In the genomic region with DNA sequence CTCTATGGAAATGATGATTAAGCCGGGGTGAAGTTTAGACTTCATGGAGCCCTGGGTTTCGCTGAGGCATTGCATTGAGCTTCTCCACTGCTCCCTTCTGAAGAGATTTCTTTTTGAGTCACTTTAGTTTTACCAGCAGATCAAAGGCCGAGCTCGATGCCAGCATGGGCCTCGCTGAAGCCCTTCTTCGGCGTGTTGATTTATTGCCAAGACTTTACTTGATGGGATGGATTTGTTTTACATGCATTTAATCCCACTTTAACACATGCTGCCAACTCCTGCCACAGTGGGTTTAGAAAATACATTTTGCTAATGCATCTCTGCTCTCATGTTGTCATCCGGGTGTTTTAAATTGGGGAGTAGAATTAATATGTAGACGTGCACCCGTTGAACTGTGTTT, we compare ENCODE assay signal across 24 cellular contexts.
"Had no signal": no experiment of that assay in that cellular context is flagged by ENCODE, and none has a peak within 500 bp of the region (broad histone marks: within the 10 kb centered on the region; RNA-seq: fewer than 3 reads in every experiment).

No MANE protein-coding gene starts in this region.

- H3K9me3 Mint-ChIP-seq: activated CD4-positive, alpha-beta memory T cell treated with anti-CD3 and anti-CD28 coated beads for 36 hours; activated naive CD4-positive, alpha-beta T cell treated with anti-CD3 and anti-CD28 coated beads, Interleukin-2, amount 10 ng/mL, durations not matched to agents 7 days and 5 days; immature natural killer cell; natural killer cell; stimulated activated naive CD8-positive, alpha-beta T cell treated with anti-CD3 and anti-CD28 coated beads, Interleukin-15, Interleukin-2, amounts not matched to agents 100 ng/mL and 50 ng/mL, for 24 hours; T-cell; T-helper 2 cell treated with Interferon-gamma antibody and Interleukin-4, amounts not matched to agents 5 μg/mL and 100 μg/mL, for 36 hours had no signal

- H2AFZ ChIP-seq: hepatocyte had no signal

- H3K27me3 Mint-ChIP-seq: activated CD4-positive, alpha-beta memory T cell treated with anti-CD3 and anti-CD28 coated beads for 36 hours; activated naive CD4-positive, alpha-beta T cell treated with anti-CD3 and anti-CD28 coated beads, Interleukin-2, amount 10 ng/mL, durations not matched to agents 7 days and 5 days; stimulated activated naive CD8-positive, alpha-beta T cell treated with anti-CD3 and anti-CD28 coated beads, Interleukin-15, Interleukin-2, amounts not matched to agents 100 ng/mL and 50 ng/mL, for 24 hours; T-cell had no signal

- H3K4me3 ChIP-seq: hepatocyte, left lung, right lobe of liver, skin epidermis, tibial artery had no signal

- H3K4me3 Mint-ChIP-seq: activated CD4-positive, alpha-beta memory T cell treated with anti-CD3 and anti-CD28 coated beads for 36 hours; activated naive CD4-positive, alpha-beta T cell treated with anti-CD3 and anti-CD28 coated beads, Interleukin-2, amount 10 ng/mL, durations not matched to agents 7 days and 5 days; immature natural killer cell; natural killer cell; stimulated activated naive CD8-positive, alpha-beta T cell treated with anti-CD3 and anti-CD28 coated beads, Interleukin-15, Interleukin-2, amounts not matched to agents 100 ng/mL and 50 ng/mL, for 24 hours; T-cell; T-helper 2 cell treated with Interferon-gamma antibody and Interleukin-4, amounts not matched to agents 5 μg/mL and 100 μg/mL, for 36 hours had no signal

- FAIRE-seq: TTC549 had no signal

- H3K4me2 ChIP-seq: hepatocyte had no signal

- H3K27ac ChIP-seq: brain microvascular endothelial cell, hepatocyte, left lung, right lobe of liver, skin epidermis, tibial artery had no signal

- DNase-seq: activated CD4-positive, alpha-beta memory T cell treated with anti-CD3 and anti-CD28 coated beads for 36 hours; activated CD4-positive, alpha-beta T cell treated with anti-CD3 and anti-CD28 coated beads for 48 hours; activated effector memory CD4-positive, alpha-beta T cell treated with Interleukin-2 at 50 U/mL for 16 hours; activated naive CD4-positive, alpha-beta T cell treated with anti-CD3 and anti-CD28 coated beads, Interleukin-2, amount 10 ng/mL, durations not matched to agents 7 days and 5 days; activated T-cell treated with anti-CD3 and anti-CD28 coated beads, Interleukin-2, amount 50 U/mL, for 48 hours; anterior cingulate cortex; brain microvascular endothelial cell; dermis blood vessel endothelial cell; effector CD8-positive, alpha-beta T cell; erythroblast; foreskin melanocyte; immature natural killer cell; left lung; midbrain; natural killer cell; right lobe of liver; stimulated activated CD4-positive, alpha-beta T cell treated with anti-CD3 and anti-CD28 coated beads, Interleukin-1b, Interleukin-23, amount 100 ng/mL, for 48 hours; T-cell; tibial artery had no signal

- H3K27me3 ChIP-seq: brain microvascular endothelial cell, hepatocyte, left lung, right lobe of liver, tibial artery had no signal

- ATAC-seq: left lung, natural killer cell, right lobe of liver, T-cell had no signal

- H3K79me2 ChIP-seq: hepatocyte had no signal

- H3K27ac Mint-ChIP-seq: activated CD4-positive, alpha-beta memory T cell treated with anti-CD3 and anti-CD28 coated beads for 36 hours; activated naive CD4-positive, alpha-beta T cell treated with anti-CD3 and anti-CD28 coated beads, Interleukin-2, amount 10 ng/mL, durations not matched to agents 7 days and 5 days; natural killer cell; stimulated activated naive CD8-positive, alpha-beta T cell treated with anti-CD3 and anti-CD28 coated beads, Interleukin-15, Interleukin-2, amounts not matched to agents 100 ng/mL and 50 ng/mL, for 24 hours; T-cell; T-helper 2 cell treated with Interferon-gamma antibody and Interleukin-4, amounts not matched to agents 5 μg/mL and 100 μg/mL, for 36 hours had no signal

- H3K9me3 ChIP-seq: left lung, right lobe of liver, tibial artery had no signal

- H3K4me1 Mint-ChIP-seq: activated naive CD4-positive, alpha-beta T cell treated with anti-CD3 and anti-CD28 coated beads, Interleukin-2, amount 10 ng/mL, durations not matched to agents 7 days and 5 days; immature natural killer cell; natural killer cell; T-cell had no signal
